ENCODE assay signal across 8 cellular contexts in genomic region chr11:62601364-62602140, GRCh38. TPM values are rescaled to one million over a fixed set of nuclear protein-coding genes. Genes with fewer than 3 reads are reported as not detected.
DNase-seq lines count a peak whose midpoint lies in the region; ATAC-seq and TF ChIP-seq lines count a peak whose summit lies in the region.

MTA2 (minus strand) TSS chr11:62601865; CDS start chr11:62601450, 415 bp downstream.

- H3K4me1 Mint-ChIP-seq in T-helper 17 cell: peaks cover 42% of the 10 kb centered on the region

- WGBS in prostate gland: 0% methylated on average over 62 of the region's 83 CpGs
- under 1% methylated on average over 83 of the region's 83 CpGs for WGBS in urinary bladder

- peak in 1 of 4 experiments; percentile 11 for TF ChIP-seq CTCF in prostate gland (IDR thresholded peaks at IDR 0.05)

- ATAC-seq in HG02885 (IDR thresholded peaks at IDR 0.05; ENCODE audit: poor library complexity, unreplicated experiment): peak; percentile 79
- peak; percentile 81 for ATAC-seq in T-helper 17 cell
- ATAC-seq in left cardiac atrium: peak; percentile 86 to 91

- H3K27ac ChIP-seq in prostate gland (peak within 1 kb of the TSS; percentile 91 to 93), urinary bladder (ENCODE audit: low read depth) (peak within 1 kb of the TSS; percentile 96)

- H3K4me1 ChIP-seq in prostate gland (replicated peaks) (peaks cover 9% of the 10 kb centered on the region), urinary bladder (ENCODE audit: insufficient read depth) (no peaks in the 10 kb centered on the region)

- no peaks in the 10 kb centered on the region for H3K27me3 ChIP-seq in prostate gland (replicated peaks; ENCODE audit: insufficient read depth)

- peak within 1 kb of the TSS; percentile 98 for H3K27ac Mint-ChIP-seq in T-helper 17 cell

- intact Hi-C loops in left cardiac atrium (cut with DNase I): loop anchor here in 1 of 2 donors (10.0 kb wide), 1 partner anchor 253 kb away; no protein-coding TSS in a partner anchor
- intact Hi-C loops in prostate gland (cut with DNase I): loop anchor here (5.0 kb wide), 1 partner anchor 106 kb away; the partner anchor contains the start of genes BSCL2 and GNG3

- H3K4me3 ChIP-seq in prostate gland: peak within 1 kb of the TSS; percentile 64 to 89
- peak within 1 kb of the TSS; percentile 89 for H3K4me3 ChIP-seq in urinary bladder (ENCODE audit: low read depth, low read length)

- H3K4me3 Mint-ChIP-seq in T-helper 17 cell: peak within 1 kb of the TSS; percentile 97

- H3K9me3 ChIP-seq in T-helper 17 cell (ENCODE audit: control insufficient read depth, low read length, poor library complexity, severe bottlenecking) (no peaks in the 10 kb centered on the region), prostate gland (no peaks in the 10 kb centered on the region)

- TF ChIP-seq POLR2A in GM15510 (IDR thresholded peaks at IDR 0.05; ENCODE audit: borderline replicate concordance, extremely low read depth, insufficient read length) (peak; percentile 37), prostate gland (IDR thresholded peaks at IDR 0.05) (peak; percentile 76)

- peak; percentile 94 for DNase-seq in NCI-H1694 treated with DMSO at 0.1 percent for 48 hours (lab: John Stamatoyannopoulos, UW)
- peak; percentile 93 to 100 (median 98) for DNase-seq in T-helper 17 cell
- peak; percentile 60 to 99 (median 95) for DNase-seq in amygdala (lab: John Stamatoyannopoulos, UW)
- peak; percentile 97 for DNase-seq in left cardiac atrium
- peak; percentile 97 for DNase-seq in prostate gland (ENCODE audit: low spot score)

- H3K36me3 ChIP-seq in prostate gland (peaks cover 8 to 17% of the 10 kb centered on the region in 2 donors), urinary bladder (ENCODE audit: insufficient read depth) (peaks cover 2% of the 10 kb centered on the region)

- H3K27me3 Mint-ChIP-seq in T-helper 17 cell: no peaks in the 10 kb centered on the region

- peaks cover 9% of the 10 kb centered on the region for H3K36me3 Mint-ChIP-seq in T-helper 17 cell (ENCODE audit: low read depth)

RNA-seq across cellular contexts. Expression of gene MTA2, which starts in this region (rescaled TPM):
- 100 to 1,000 TPM; 140 to 175 TPM for total RNA-seq in T-helper 17 cell
- total RNA-seq in left cardiac atrium: 10 to 100 TPM; 38.1 to 60.6 TPM
- 100 to 1,000 TPM in 1 of 2 donors, 10 to 100 TPM in 1; 96.5 to 110 TPM for total RNA-seq in prostate gland
- 75.2 TPM for total RNA-seq in urinary bladder
- polyA plus RNA-seq in urinary bladder: 52.8 TPM

Comparison
In these comparisons a context has a peak if more than half of its experiments do, and no peak if none do; other contexts are left out.
1. Peak in every context shown above with its lines: DNase-seq, ATAC-seq, H3K4me3 ChIP-seq and H3K27ac ChIP-seq.